Comparison of ENCODE assay signal across 1 cellular context in genomic region chr11:11505701-11506100, GRCh38.
TF ChIP-seq lines count a peak whose summit lies in the region.

No MANE protein-coding gene starts in this region.

TF ChIP-seq in SK-N-SH treated with all-trans-retinoic acid at 6 μM for 48 hours, 23 proteins besides CTCF, POLR2A, EP300 and RAD21 (continued from another document):
- no peak for TF ChIP-seq CSRNP3 (CRISPR knock-in tag; IDR thresholded peaks at IDR 0.05)
